7 cellular contexts compared by ENCODE assay signal in the genomic region with DNA sequence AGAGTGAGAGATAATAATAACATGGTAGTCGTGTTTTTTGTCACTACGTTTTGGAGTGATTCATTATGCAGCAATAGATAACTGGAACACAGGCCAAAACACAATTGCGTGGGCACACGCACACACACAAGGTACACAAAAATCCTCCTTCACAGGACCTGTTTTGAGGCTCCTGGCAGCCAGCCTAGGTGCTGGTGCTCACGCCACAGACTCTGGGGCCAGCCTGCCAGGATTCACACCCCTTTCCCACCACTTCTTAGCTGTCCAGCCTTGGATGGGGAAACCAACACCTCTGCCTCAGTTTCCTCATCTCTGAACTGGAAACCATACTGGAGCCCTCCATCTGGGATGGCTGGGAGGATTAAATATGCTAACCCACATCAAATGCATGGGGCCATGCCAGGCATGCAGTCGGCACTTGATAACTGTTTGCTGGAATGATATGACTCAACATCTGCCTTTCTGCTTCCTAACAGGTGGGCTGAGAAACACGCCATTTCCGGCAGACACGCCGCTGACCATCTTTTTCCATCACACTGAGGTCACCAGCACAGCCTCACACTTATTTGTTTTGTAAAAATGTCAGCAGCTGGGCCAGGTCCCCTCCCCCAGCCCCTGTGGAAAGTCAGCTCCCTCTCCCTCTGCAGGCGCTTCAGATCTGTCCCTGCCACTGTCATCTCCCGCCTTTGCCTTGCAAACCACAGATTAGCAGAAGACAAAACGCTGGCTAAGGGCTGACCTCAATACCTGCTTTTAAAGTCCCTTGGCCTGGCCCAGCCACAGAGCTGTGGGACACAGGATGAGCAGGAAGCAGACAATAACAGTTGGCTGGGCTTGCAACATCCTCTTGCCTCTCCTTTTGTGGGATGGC.
A peak's percentile ranks its signal among the peaks of the same experiment; 100 is the strongest.
DNase-seq lines count a peak whose midpoint lies in the region; ATAC-seq and TF ChIP-seq lines count a peak whose summit lies in the region.

No MANE protein-coding gene starts in this region.

- ATAC-seq in GM18861 (IDR thresholded peaks at IDR 0.05; ENCODE audit: unreplicated experiment) (peak; percentile 51), HG02759 (IDR thresholded peaks at IDR 0.05; ENCODE audit: unreplicated experiment) (peak; percentile 69)

- H3K4me3 ChIP-seq in fibroblast of mammary gland (ENCODE audit: control insufficient read depth, low read depth, low read length) = no peak overlapping the region

- DNase-seq in NCI-H2171 (lab: John Stamatoyannopoulos, UW) (peak; percentile 10), fibroblast of mammary gland (ENCODE audit: low read depth) (peak; percentile 69), C1 segment of cervical spinal cord (lab: John Stamatoyannopoulos, UW) (no peak)
- DNase-seq in activated CD4-positive, alpha-beta T cell treated with anti-CD3 and anti-CD28 coated beads, Interleukin-2, amount 50 U/mL, for 4 hours = peak; percentile 77 to 82
- DNase-seq in stimulated activated CD4-positive, alpha-beta T cell treated with anti-CD3 and anti-CD28 coated beads, Interleukin-2, amount 100 ng/mL, for 48 hours = peak; percentile 63 to 71

- no peak for TF ChIP-seq CTCF in fibroblast of mammary gland (conservative IDR thresholded peaks at IDR 0.05; ENCODE audit: control insufficient read depth, insufficient read depth, low read depth, low read length)

Comparison
In these comparisons a context has a peak if more than half of its experiments do, and no peak if none do; other contexts are left out.
1. DNase-seq: peak in NCI-H2171 (single experiment), activated CD4-positive, alpha-beta T cell treated with anti-CD3 and anti-CD28 coated beads, Interleukin-2, amount 50 U/mL, for 4 hours (2 of 2), fibroblast of mammary gland (single experiment) and stimulated activated CD4-positive, alpha-beta T cell treated with anti-CD3 and anti-CD28 coated beads, Interleukin-2, amount 100 ng/mL, for 48 hours (2 of 2); none in C1 segment of cervical spinal cord (0 of 14).